8 cellular contexts compared by ENCODE assay signal in the genomic region with DNA sequence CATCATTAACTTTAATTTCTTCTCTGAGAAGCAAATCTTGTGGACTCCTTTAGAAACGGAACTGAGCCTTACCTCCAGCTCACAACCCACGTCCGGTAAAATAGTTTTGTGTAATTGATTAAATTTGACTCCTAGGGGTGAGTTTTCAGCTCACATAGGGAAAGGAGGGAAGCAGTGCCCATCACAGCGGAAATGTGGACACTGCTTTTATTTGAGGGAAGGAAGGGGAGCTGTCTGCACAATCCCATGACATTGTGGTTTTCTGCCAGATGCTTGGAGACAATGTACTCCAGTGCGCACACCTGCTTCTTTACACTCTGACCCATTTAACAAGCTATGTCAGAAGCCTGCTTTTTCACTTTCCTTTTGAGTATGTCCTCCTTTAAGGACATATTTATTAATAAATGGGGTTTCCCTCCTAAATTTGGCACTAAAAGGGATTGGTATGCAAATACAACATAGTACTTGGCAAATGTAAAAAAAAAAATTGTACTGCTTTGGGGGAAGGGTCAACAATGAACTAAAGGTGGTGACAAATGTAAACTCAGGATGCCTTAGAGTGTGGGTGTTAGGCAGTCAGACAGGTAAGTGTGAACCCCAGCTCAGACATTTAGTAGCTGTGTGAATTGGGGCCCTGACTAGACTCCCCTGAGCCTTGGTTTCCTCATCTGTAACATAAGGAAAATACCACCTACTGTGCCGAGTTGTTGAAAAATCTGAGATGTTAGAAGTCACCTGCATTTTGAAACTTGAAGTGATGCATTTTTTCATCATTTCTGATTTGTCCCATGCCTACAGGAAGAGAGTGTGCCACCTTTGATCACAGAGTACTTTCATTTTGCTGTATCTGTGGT.
A peak's percentile ranks its signal among the peaks of the same experiment; 100 is the strongest.
DNase-seq lines count a peak whose midpoint lies in the region; ATAC-seq lines count a peak whose summit lies in the region.

No MANE protein-coding gene starts in this region.

- H3K36me3 ChIP-seq in BLaER1 treated with 17β-estradiol and CSF1 and Interleukin-3, amounts not matched to agents 10 nM and 100 nM, result no peaks in the 10 kb centered on the region
- no peaks in the 10 kb centered on the region for H3K36me3 ChIP-seq in naive thymus-derived CD4-positive, alpha-beta T cell (ENCODE audit: control insufficient read depth in 2 of 3, insufficient read depth in 3 of 3, low read length in 3 of 3)

- peak overlapping the region; percentile 35 to 83 (median 70) for H3K4me3 Mint-ChIP-seq in naive thymus-derived CD4-positive, alpha-beta T cell

- H3K4me1 ChIP-seq in BLaER1 treated with 17β-estradiol and CSF1 and Interleukin-3, amounts not matched to agents 10 nM and 100 nM, result peaks cover 22 to 80% (median 35%) of the 10 kb centered on the region in 10 experiments
- H3K4me1 ChIP-seq in naive thymus-derived CD4-positive, alpha-beta T cell (ENCODE audit: control insufficient read depth in 2 of 2, insufficient read depth in 2 of 2, low read length in 2 of 2), result peaks cover 41 to 51% of the 10 kb centered on the region in 2 donors

- peak overlapping the region; percentile 46 to 69 (median 56) for H3K4me2 ChIP-seq in BLaER1 treated with 17β-estradiol and CSF1 and Interleukin-3, amounts not matched to agents 10 nM and 100 nM

- H3K36me3 Mint-ChIP-seq in naive thymus-derived CD4-positive, alpha-beta T cell, result no peaks in the 10 kb centered on the region

- H3K9me3 Mint-ChIP-seq in naive thymus-derived CD4-positive, alpha-beta T cell, result no peaks in the 10 kb centered on the region

- H3K27ac Mint-ChIP-seq in naive thymus-derived CD4-positive, alpha-beta T cell, result peak overlapping the region; percentile 89 to 98 (median 94)

- no peak overlapping the region for H3K4me3 ChIP-seq in BLaER1 treated with 17β-estradiol and CSF1 and Interleukin-3, amounts not matched to agents 10 nM and 100 nM
- peak overlapping the region; percentile 20 for H3K4me3 ChIP-seq in naive thymus-derived CD4-positive, alpha-beta T cell (ENCODE audit: low read length)

- peak overlapping the region in 4 of 11 experiments; percentile 65 to 87 (median 72); a peak in 7 of 22 replicates for H3K9ac ChIP-seq in BLaER1 treated with 17β-estradiol and CSF1 and Interleukin-3, amounts not matched to agents 10 nM and 100 nM

- no peaks in the 10 kb centered on the region for H3K27me3 ChIP-seq in BLaER1 treated with 17β-estradiol and CSF1 and Interleukin-3, amounts not matched to agents 10 nM and 100 nM
- H3K27me3 ChIP-seq in naive thymus-derived CD4-positive, alpha-beta T cell (ENCODE audit: control insufficient read depth in 2 of 2, insufficient read depth in 2 of 2, low read length in 2 of 2), result no peaks in the 10 kb centered on the region

- peak overlapping the region; percentile 17 to 97 (median 64); a peak in 14 of 22 replicates for H3K27ac ChIP-seq in BLaER1 treated with 17β-estradiol and CSF1 and Interleukin-3, amounts not matched to agents 10 nM and 100 nM
- peak overlapping the region; percentile 66 for H3K27ac ChIP-seq in naive thymus-derived CD4-positive, alpha-beta T cell (ENCODE audit: low read depth, low read length)

- DNase-seq in UCSD-AML1 (lab: John Stamatoyannopoulos, UW; ENCODE audit: unreplicated experiment) (peak; percentile 40), A172 (ENCODE audit: low spot score) (no peak), SK-N-DZ (ENCODE audit: low spot score) (no peak), AG08396 (ENCODE audit: low spot score) (no peak)
- DNase-seq in naive thymus-derived CD4-positive, alpha-beta T cell, result peak in 8 of 9 donors; percentile 23 to 67 (median 58)

- H3K27me3 Mint-ChIP-seq in naive thymus-derived CD4-positive, alpha-beta T cell, result no peaks in the 10 kb centered on the region

- CTCF ChIA-PET in naive thymus-derived CD4-positive, alpha-beta T cell (lab: Charles Lee), result interaction anchor here (1.2 kb wide), 1 partner anchor 422 kb away, joined by 3 read pairs; no protein-coding TSS in a partner anchor

- intact Hi-C loops in naive thymus-derived CD4-positive, alpha-beta T cell (cut with micrococcal nuclease), result loop anchor here (1.0 to 10.0 kb wide), 10 partner anchors 13 to 700 kb away; a partner anchor contains a TSS

- no peaks in the 10 kb centered on the region for H3K9me3 ChIP-seq in BLaER1 treated with 17β-estradiol and CSF1 and Interleukin-3, amounts not matched to agents 10 nM and 100 nM (replicated peaks in 1 of 11)
- H3K9me3 ChIP-seq in naive thymus-derived CD4-positive, alpha-beta T cell (ENCODE audit: control insufficient read depth in 2 of 3, low read length in 3 of 3), result no peaks in the 10 kb centered on the region

- peaks cover 30 to 58% (median 56%) of the 10 kb centered on the region in 7 donors for H3K4me1 Mint-ChIP-seq in naive thymus-derived CD4-positive, alpha-beta T cell

- H4K20me1 ChIP-seq in BLaER1 treated with 17β-estradiol and CSF1 and Interleukin-3, amounts not matched to agents 10 nM and 100 nM, result no peaks in the 10 kb centered on the region

- POLR2A ChIA-PET in naive thymus-derived CD4-positive, alpha-beta T cell (lab: Charles Lee), result interaction anchor here (0.6 to 5.4 kb wide), 5 partner anchors 9 to 91 kb away, joined by 3 to 74 read pairs (median 3); a partner anchor contains a TSS

- ATAC-seq in GM18873 (IDR thresholded peaks at IDR 0.05; ENCODE audit: low FRiP score, unreplicated experiment) (peak; percentile 67), HG03045 (IDR thresholded peaks at IDR 0.05; ENCODE audit: unreplicated experiment) (peak; percentile 69)
- peak; percentile 69 for ATAC-seq in naive thymus-derived CD4-positive, alpha-beta T cell

Comparison
In these comparisons a context has a peak if more than half of its experiments do, and no peak if none do; other contexts are left out.
1. DNase-seq: peak in UCSD-AML1 (single experiment) and naive thymus-derived CD4-positive, alpha-beta T cell (8 of 9); none in A172 (single experiment), SK-N-DZ (single experiment) and AG08396 (single experiment).
2. Peak in every context shown above with its lines, with median percentiles within 50 percentile points of each other: ATAC-seq.